20 cellular contexts compared by ENCODE assay signal in the genomic region with DNA sequence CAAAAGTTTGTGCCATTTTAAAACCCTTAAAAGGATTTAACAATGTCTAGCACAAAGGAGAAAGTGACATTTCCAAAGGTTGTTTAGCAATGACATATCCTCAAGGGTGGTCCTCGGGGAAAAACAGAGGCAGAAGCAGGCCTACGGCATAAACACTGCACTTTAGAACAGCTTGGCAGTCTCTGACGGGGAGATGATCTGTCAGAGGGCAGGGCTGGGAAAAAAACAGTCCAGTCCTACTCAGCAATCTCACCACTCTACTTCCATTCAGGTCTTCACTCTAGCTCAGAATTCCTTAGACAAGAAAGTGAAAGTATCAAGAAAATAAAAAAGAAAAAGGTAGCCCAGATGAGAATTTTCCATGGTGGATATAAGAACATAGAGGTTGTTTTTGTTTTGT. TPM values are rescaled to one million over a fixed set of nuclear protein-coding genes. Genes with fewer than 3 reads are reported as not detected.
DNase-seq lines count a peak whose midpoint lies in the region; ATAC-seq and TF ChIP-seq lines count a peak whose summit lies in the region.
"Had no signal": no experiment of that assay in that cellular context is flagged by ENCODE, and none has a peak within 500 bp of the region (broad histone marks: within the 10 kb centered on the region; RNA-seq: fewer than 3 reads in every experiment).

No MANE protein-coding gene starts in this region.

- TF ChIP-seq CTCF in HFFc6 (IDR thresholded peaks at IDR 0.05): no peak
- no peak for TF ChIP-seq CTCF in fibroblast of the aortic adventitia (IDR thresholded peaks at IDR 0.05; ENCODE audit: insufficient read depth, low read length)
- TF ChIP-seq CTCF in esophagus muscularis mucosa (IDR thresholded peaks at IDR 0.05): no peak

- H3K4me1 ChIP-seq in esophagus muscularis mucosa: peaks cover 19 to 51% (median 35%) of the 10 kb centered on the region in 4 donors
- H3K4me1 ChIP-seq: HAP-1 had no signal

- H3K27ac Mint-ChIP-seq in HFFc6: peak overlapping the region; percentile 69
- H3K27ac Mint-ChIP-seq: B cell; CD8-positive, alpha-beta T cell had no signal

- no peak for TF ChIP-seq POLR2A in esophagus muscularis mucosa (IDR thresholded peaks at IDR 0.05; ENCODE audit: low read depth)

- H3K36me3 Mint-ChIP-seq in HFFc6 (ENCODE audit: low read depth): peaks cover 26% of the 10 kb centered on the region

- H3K36me3 ChIP-seq in esophagus muscularis mucosa: peaks cover 0 to 18% (median 3%) of the 10 kb centered on the region in 4 donors
- H3K36me3 ChIP-seq: HAP-1 had no signal

- peaks cover 3% of the 10 kb centered on the region; the same call in 1 of the 2 replicates for H3K9me3 Mint-ChIP-seq in HFFc6

- no peaks in the 10 kb centered on the region for H3K27me3 ChIP-seq in esophagus muscularis mucosa

- peak overlapping the region; percentile 82 for H3K4me3 Mint-ChIP-seq in HFFc6
- H3K4me3 Mint-ChIP-seq: B cell; CD8-positive, alpha-beta T cell had no signal

- intact Hi-C loops in esophagus muscularis mucosa (cut with DNase I): no loop called here

- DNase-seq in HFFc6 (no peak), astrocyte of the hippocampus (ENCODE audit: low read depth, low spot score) (peak; percentile 4), fibroblast of the aortic adventitia (ENCODE audit: low read depth) (peak; percentile 13), renal cortical epithelial cell (ENCODE audit: low read depth) (peak; percentile 33), esophagus muscularis mucosa (ENCODE audit: extremely low spot score) (no peak), NCI-H2029 (lab: John Stamatoyannopoulos, UW) (no peak)
- DNase-seq: CD8-positive, alpha-beta T cell; DMS79 treated with DMSO at 0.1 percent for 48 hours; MV-4-11; NCI-H1417 treated with DMSO at 0.1 percent for 48 hours; NCI-H1930; NCI-H2171 treated with DMSO at 0.1 percent for 48 hours; NCI-H748 treated with DMSO at 0.1 percent for 48 hours; RPMI8226; SIG-M5 had no signal

- no peak for ATAC-seq in HG03354 (IDR thresholded peaks at IDR 0.05; ENCODE audit: poor library complexity, severe bottlenecking, unreplicated experiment)
- ATAC-seq: CD8-positive, alpha-beta T cell had no signal

- no peaks in the 10 kb centered on the region for H3K9me3 ChIP-seq in esophagus muscularis mucosa
- H3K9me3 ChIP-seq: HAP-1 had no signal

- TF ChIP-seq EP300 in esophagus muscularis mucosa (IDR thresholded peaks at IDR 0.05): no peak

- H3K27me3 Mint-ChIP-seq in HFFc6 (ENCODE audit: insufficient read depth): no peaks in the 10 kb centered on the region
- H3K27me3 Mint-ChIP-seq: B cell had no signal

- H3K4me3 ChIP-seq in fibroblast of the aortic adventitia (ENCODE audit: low read depth, low read length) (no peak overlapping the region), esophagus muscularis mucosa (no peak overlapping the region)
- H3K4me3 ChIP-seq: HAP-1 had no signal

- H3K4me1 Mint-ChIP-seq in HFFc6 (ENCODE audit: low read depth): peaks cover 39% of the 10 kb centered on the region

- H3K27ac ChIP-seq in esophagus muscularis mucosa (replicated peaks in 1 of 4): no peak overlapping the region

- 43% methylated on average over 3 of the region's 3 CpGs for WGBS in esophagus muscularis mucosa

RNA-seq across cellular contexts. Expression of a gene that starts 4.1 kb away (rescaled TPM):
- 10 to 100 TPM; 42.9 to 53.3 (median 46.4) TPM for total RNA-seq in HFFc6 (2021; fragmentation: NEBNext Ultra II Directional; extraction: Animal tissue kit (Norgen Biotek cat#: 25700))
- total RNA-seq in fibroblast of the aortic adventitia (ENCODE audit: low replicate concordance): 31.4 and 51.3 TPM in 2 replicates
- 209 and 320 TPM in 2 replicates for total RNA-seq in renal cortical epithelial cell
- 10 to 100 TPM; 29.5 to 45.7 (median 38.8) TPM for total RNA-seq in esophagus muscularis mucosa

RNA-seq across cellular contexts. Expression of a gene that starts 4.2 kb away (rescaled TPM):
- total RNA-seq in HFFc6 (2021; fragmentation: NEBNext Ultra II Directional; extraction: Animal tissue kit (Norgen Biotek cat#: 25700)): 10 to 100 TPM; 20.7 to 27.6 (median 24.9) TPM
- total RNA-seq in fibroblast of the aortic adventitia (ENCODE audit: low replicate concordance) (19.2 and 19.6 TPM in 2 replicates), renal cortical epithelial cell (14.6 and 17.9 TPM in 2 replicates), esophagus muscularis mucosa (10 to 100 TPM; 18.0 to 31.6 (median 26.8) TPM)

RNA-seq across cellular contexts. Expression of a gene that starts 55.1 kb away (rescaled TPM):
- not detected for total RNA-seq in HFFc6 (2021; fragmentation: NEBNext Ultra II Directional; extraction: Animal tissue kit (Norgen Biotek cat#: 25700))
- total RNA-seq in fibroblast of the aortic adventitia (ENCODE audit: low replicate concordance) (not detected in 2 replicates), renal cortical epithelial cell (0.10 and 0.17 TPM in 2 replicates), esophagus muscularis mucosa (under 1 TPM in 2 of 4 donors, not detected in 2; under 0.01 to 0.06 TPM)
- total RNA-seq: CD8-positive, alpha-beta T cell; G401; NCI-H460 had no signal

Comparison
In these comparisons a context has a peak if more than half of its experiments do, and no peak if none do; other contexts are left out.
1. DNase-seq: peak in astrocyte of the hippocampus (single experiment), fibroblast of the aortic adventitia (single experiment) and renal cortical epithelial cell (single experiment); none in HFFc6 (single experiment), esophagus muscularis mucosa (single experiment) and NCI-H2029 (single experiment).